ENCODE assay signal across 18 cellular contexts in the genomic region with DNA sequence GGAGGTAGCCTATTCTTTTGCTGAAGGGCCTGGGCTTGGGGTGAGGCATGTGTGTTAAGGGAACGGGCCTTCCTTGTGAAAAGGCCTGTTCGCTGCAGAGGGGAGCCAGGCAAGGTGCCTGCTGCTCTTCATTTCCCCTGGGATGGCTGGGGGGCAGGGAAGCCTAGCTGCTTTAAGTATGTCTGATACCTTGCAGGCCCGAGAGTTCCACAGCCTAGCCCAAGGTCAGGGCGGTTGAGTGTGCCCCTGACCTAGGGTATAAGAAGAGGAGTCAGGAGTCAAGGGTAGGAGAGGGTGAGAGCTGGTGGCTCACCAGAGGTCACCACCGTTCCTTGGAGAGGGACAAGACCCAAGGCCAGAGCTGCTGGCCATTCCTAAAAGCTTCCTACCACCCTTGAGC. TPM values are rescaled to one million over a fixed set of nuclear protein-coding genes. Genes with fewer than 3 reads are reported as not detected.
A peak's percentile ranks its signal among the peaks of the same experiment; 100 is the strongest.
DNase-seq lines count a peak whose midpoint lies in the region; ATAC-seq and TF ChIP-seq lines count a peak whose summit lies in the region.
"Had no signal": no experiment of that assay in that cellular context is flagged by ENCODE, and none has a peak within 500 bp of the region (broad histone marks: within the 10 kb centered on the region; RNA-seq: fewer than 3 reads in every experiment).

No MANE protein-coding gene starts in this region.

- H3K18ac ChIP-seq in neuronal stem cell (ENCODE audit: low read length): no peak overlapping the region

- no peak overlapping the region for H2BK120ac ChIP-seq in neuronal stem cell (ENCODE audit: low read depth, low read length)

- H2AK5ac ChIP-seq in neuronal stem cell (ENCODE audit: low read depth, low read length): no peak overlapping the region

- no peak for TF ChIP-seq POLR2A in spleen (IDR thresholded peaks at IDR 0.05)

- no peak overlapping the region for H2BK12ac ChIP-seq in neuronal stem cell (ENCODE audit: low read length)

- H4K91ac ChIP-seq in neuronal stem cell (ENCODE audit: low read depth, low read length, poor library complexity): no peak overlapping the region

- H3K27me3 ChIP-seq in GM23338 (ENCODE audit: insufficient read depth) (no peaks in the 10 kb centered on the region), neuronal stem cell (ENCODE audit: control insufficient read depth in 3 of 3, insufficient read depth in 3 of 3, low read depth in 1 of 3, low read length in 3 of 3) (no peaks in the 10 kb centered on the region), spleen (replicated peaks in 1 of 7) (peaks cover 0 to 11% (median 0%) of the 10 kb centered on the region in 7 donors)

- peaks cover 2% of the 10 kb centered on the region; the same call in 1 of the 2 replicates for H3K36me3 ChIP-seq in GM23338 (ENCODE audit: insufficient read depth)
- peaks cover 0 to 6% of the 10 kb centered on the region in 2 donors for H3K36me3 ChIP-seq in neuronal stem cell (replicated peaks in 1 of 2; ENCODE audit: control insufficient read depth in 2 of 2, insufficient read depth in 2 of 2, low read length in 2 of 2)
- peaks cover 0 to 4% (median 0%) of the 10 kb centered on the region in 6 donors for H3K36me3 ChIP-seq in spleen

- no peaks in the 10 kb centered on the region for H3K9me3 Mint-ChIP-seq in GM23338
- H3K9me3 Mint-ChIP-seq: CD4-positive, CD25-positive, alpha-beta regulatory T cell had no signal

- H3K4ac ChIP-seq in neuronal stem cell (ENCODE audit: low read length): no peak overlapping the region

- peaks cover 10% of the 10 kb centered on the region for H3K79me1 ChIP-seq in neuronal stem cell (ENCODE audit: low read depth, low read length)

- no peak overlapping the region for H2BK15ac ChIP-seq in neuronal stem cell (ENCODE audit: low read length)

- 0 out of 2 replicates have a peak, but pooled peaks cover 8% of the 10 kb centered on the region for H3F3A ChIP-seq in GM23338 (replicated peaks; ENCODE audit: low read depth)

- H2AFZ ChIP-seq in GM23338 (no peak overlapping the region), neuronal stem cell (ENCODE audit: low read length) (no peak overlapping the region)
- H2AFZ ChIP-seq: GM23248 had no signal

- no peak for TF ChIP-seq CTCF in GM23338 (conservative IDR thresholded peaks at IDR 0.05; ENCODE audit: low read depth in 2 of 2)
- TF ChIP-seq CTCF in coronary artery (IDR thresholded peaks at IDR 0.05): no peak
- no peak for TF ChIP-seq CTCF in spleen (IDR thresholded peaks at IDR 0.05 in 8 of 11, conservative IDR thresholded peaks at IDR 0.05 in 3 of 11)
- no peak for TF ChIP-seq CTCF in GM20000 (IDR thresholded peaks at IDR 0.05; ENCODE audit: extremely low read depth, missing control alignments)

- no peak for ATAC-seq in GM23338
- ATAC-seq in HG02623 (IDR thresholded peaks at IDR 0.05; ENCODE audit: unreplicated experiment): no peak

- peaks cover 3% of the 10 kb centered on the region for H4K20me1 ChIP-seq in GM23338 (replicated peaks; ENCODE audit: insufficient read depth)

- no peak overlapping the region for H3K27ac Mint-ChIP-seq in GM23338

- no peak overlapping the region for H4K8ac ChIP-seq in neuronal stem cell (ENCODE audit: low read depth, low read length)

- H3K14ac ChIP-seq in neuronal stem cell (ENCODE audit: low read length): peak overlapping the region; percentile 43

- no peak overlapping the region for H3K4me3 ChIP-seq in GM23338
- no peak overlapping the region for H3K4me3 ChIP-seq in coronary artery
- H3K4me3 ChIP-seq in neuronal stem cell (ENCODE audit: low read length in 2 of 2): no peak overlapping the region
- no peak overlapping the region for H3K4me3 ChIP-seq in spleen
- H3K4me3 ChIP-seq: BLaER1 treated with 17β-estradiol and CSF1 and Interleukin-3, amounts not matched to agents 10 nM and 100 nM; GM23248 had no signal

- peaks cover 42% of the 10 kb centered on the region for H3K36me3 Mint-ChIP-seq in GM23338 (ENCODE audit: low read depth)
- H3K36me3 Mint-ChIP-seq: CD4-positive, CD25-positive, alpha-beta regulatory T cell had no signal

- peak overlapping the region; percentile 95 for H3K27ac ChIP-seq in GM23338 (ENCODE audit: low read depth)
- H3K27ac ChIP-seq in coronary artery: peak overlapping the region; percentile 48 to 97
- H3K27ac ChIP-seq in neuronal stem cell (replicated peaks; ENCODE audit: low read length): no peak overlapping the region
- H3K27ac ChIP-seq in spleen: no peak overlapping the region
- H3K27ac ChIP-seq: BLaER1 treated with 17β-estradiol and CSF1 and Interleukin-3, amounts not matched to agents 10 nM and 100 nM; GM23248 had no signal

- DNase-seq in GM23338 (ENCODE audit: low spot score) (no peak), coronary artery (ENCODE audit: low spot score) (no peak), neuronal stem cell (ENCODE audit: low spot score) (no peak), spleen (peak; percentile 49), GM20000 (ENCODE audit: low spot score) (no peak), UCSD-AML1 (lab: John Stamatoyannopoulos, UW; ENCODE audit: unreplicated experiment) (no peak)
- DNase-seq in stimulated activated CD8-positive, alpha-beta memory T cell treated with anti-CD3 and anti-CD28 coated beads, Interleukin-4, amount 100 ng/mL, for 48 hours: no peak
- DNase-seq: 8988T; ACHN; Calu3; CD4-positive, CD25-positive, alpha-beta regulatory T cell; DMS 273 treated with DMSO at 0.1 percent for 48 hours; DMS79; GM23248; H9; IMR-90 had no signal

- H3K4me2 ChIP-seq in GM23338 (no peak overlapping the region), neuronal stem cell (ENCODE audit: insufficient read depth, low read length, poor library complexity, severe bottlenecking) (no peak overlapping the region)

- H3K4me1 ChIP-seq in GM23338 (ENCODE audit: insufficient read depth) (peaks cover 41% of the 10 kb centered on the region), neuronal stem cell (ENCODE audit: control insufficient read depth in 2 of 2, insufficient read depth in 1 of 2, low read depth in 1 of 2, low read length in 2 of 2) (peaks cover 14 to 24% of the 10 kb centered on the region in 2 donors), spleen (peaks cover 6 to 70% (median 38%) of the 10 kb centered on the region in 6 donors)

- no CpG with 5 or more reads among the region's 5 CpGs for whole genome bisulfite sequencing in neuronal stem cell (ENCODE audit: extremely low coverage in 2 of 2, insufficient read length in 2 of 2, insufficient replicate concordance in 1 of 2), 2 donors
- 73 to 92% (median 83%) methylated on average over 5 of the region's 5 CpGs for WGBS in spleen, 5 donors

- H3K4me1 Mint-ChIP-seq in GM23338: peaks cover 68% of the 10 kb centered on the region

- no peaks in the 10 kb centered on the region for H3K9me2 ChIP-seq in GM23338 (ENCODE audit: insufficient read depth)

- H2BK5ac ChIP-seq in neuronal stem cell (ENCODE audit: low read length): no peak overlapping the region

- peaks cover 11% of the 10 kb centered on the region for H3K27me3 Mint-ChIP-seq in GM23338 (ENCODE audit: insufficient read depth, low read depth, poor library complexity)

- H3K79me2 ChIP-seq in GM23338 (replicated peaks; ENCODE audit: insufficient read depth): peaks cover 15% of the 10 kb centered on the region

- intact Hi-C loops in spleen (cut with DNase I; ENCODE audit: low total_unique reads): no loop called here

- no peak overlapping the region for H3K23ac ChIP-seq in neuronal stem cell (ENCODE audit: low read depth, low read length, poor library complexity)

- H3K4me3 Mint-ChIP-seq in GM23338: no peak overlapping the region
- H3K4me3 Mint-ChIP-seq: CD4-positive, CD25-positive, alpha-beta regulatory T cell; H9 had no signal

- H3K9me3 ChIP-seq in neuronal stem cell (replicated peaks in 1 of 2; ENCODE audit: control insufficient read depth in 2 of 2, insufficient read depth in 1 of 2, low read depth in 1 of 2, low read length in 2 of 2): no peaks in the 10 kb centered on the region
- H3K9me3 ChIP-seq in spleen: no peaks in the 10 kb centered on the region
- H3K9me3 ChIP-seq: BLaER1 treated with 17β-estradiol and CSF1 and Interleukin-3, amounts not matched to agents 10 nM and 100 nM had no signal

- no peak overlapping the region for H3K9ac ChIP-seq in neuronal stem cell (ENCODE audit: low read depth, low read length, poor library complexity)
- H3K9ac ChIP-seq: BLaER1 treated with 17β-estradiol and CSF1 and Interleukin-3, amounts not matched to agents 10 nM and 100 nM; GM23248 had no signal

TF ChIP-seq in GM23338, 12 proteins besides CTCF, POLR2A, EP300 and RAD21:
- TF ChIP-seq STAT1 (IDR thresholded peaks at IDR 0.05; ENCODE audit: unreplicated experiment): no peak

RNA-seq across cellular contexts. Expression of gene UMPS, which starts 46.6 kb away (rescaled TPM):
- 48.8 and 50.9 TPM in 2 replicates for total RNA-seq in GM23338 (2014; rRNA removed; shearing (Covaris generic))
- 40.2 and 44.1 TPM in 2 replicates for polyA plus RNA-seq in GM23338 (2016; fragmentation: Nextera tagmentation; extraction: Ambion mirVana)
- polyA plus RNA-seq in neuronal stem cell (2013, experiment 1 of 2): 13.8 TPM
- polyA plus RNA-seq in neuronal stem cell (2013, experiment 2 of 2): 13.2 TPM
- total RNA-seq in spleen: 10 to 100 TPM; 21.9 to 41.8 (median 26.7) TPM
- polyA plus RNA-seq in spleen: 10 to 100 TPM; 11.2 to 39.8 (median 17.6) TPM

Comparison
In these comparisons a context has a peak if more than half of its experiments do, and no peak if none do; other contexts are left out.
1. H3K27ac ChIP-seq: peak in GM23338 (single experiment) and coronary artery (2 of 2); none in neuronal stem cell (single experiment) and spleen (0 of 8).